13 cellular contexts compared by ENCODE assay signal in genomic region chr1:13762642-13763041, GRCh38.
DNase-seq lines count a peak whose midpoint lies in the region; ATAC-seq and TF ChIP-seq lines count a peak whose summit lies in the region.
"Had no signal": no experiment of that assay in that cellular context is flagged by ENCODE, and none has a peak within 500 bp of the region (broad histone marks: within the 10 kb centered on the region; RNA-seq: fewer than 3 reads in every experiment).

No MANE protein-coding gene starts in this region.

- no peak for ATAC-seq in stimulated activated naive CD8-positive, alpha-beta T cell treated with anti-CD3 and anti-CD28 coated beads, Interleukin-15, Interleukin-2, amounts not matched to agents 100 U/mL and 50 U/mL, for 24 hours
- peak; percentile 15 for ATAC-seq in WTC11
- no peak for ATAC-seq in naive thymus-derived CD4-positive, alpha-beta T cell
- ATAC-seq in HG03571 (IDR thresholded peaks at IDR 0.05; ENCODE audit: unreplicated experiment): no peak
- ATAC-seq: stimulated activated naive CD8-positive, alpha-beta T cell treated with anti-CD3 and anti-CD28 coated beads, Interleukin-15, amount 100 ng/mL, for 72 hours had no signal

- peaks cover 47 to 59% of the 10 kb centered on the region in 2 donors for H3K4me1 ChIP-seq in naive thymus-derived CD4-positive, alpha-beta T cell (ENCODE audit: control insufficient read depth in 2 of 2, insufficient read depth in 2 of 2, low read length in 2 of 2)
- H3K4me1 ChIP-seq in esophagus muscularis mucosa: peaks cover 57 to 91% (median 74%) of the 10 kb centered on the region in 4 donors

- no peak for TF ChIP-seq POLR2A in esophagus muscularis mucosa (IDR thresholded peaks at IDR 0.05; ENCODE audit: low read depth)

- no peaks in the 10 kb centered on the region for H3K9me3 ChIP-seq in naive thymus-derived CD4-positive, alpha-beta T cell (ENCODE audit: control insufficient read depth in 2 of 3, low read length in 3 of 3)
- H3K9me3 ChIP-seq in esophagus muscularis mucosa: no peaks in the 10 kb centered on the region

- 85% methylated on average over 8 of the region's 8 CpGs for WGBS in esophagus muscularis mucosa

- no peak for DNase-seq in stimulated activated naive CD8-positive, alpha-beta T cell treated with anti-CD3 and anti-CD28 coated beads, Interleukin-15, Interleukin-2, amounts not matched to agents 100 U/mL and 50 U/mL, for 24 hours
- DNase-seq in WTC11 (ENCODE audit: low spot score) (no peak), cerebellum (ENCODE audit: low spot score) (no peak), NK-92 (lab: John Stamatoyannopoulos, UW; ENCODE audit: unreplicated experiment) (no peak), esophagus muscularis mucosa (ENCODE audit: extremely low spot score) (no peak)
- DNase-seq in naive thymus-derived CD4-positive, alpha-beta T cell: no peak
- DNase-seq: DMS53; NCI-H1436; NCI-H446; stimulated activated naive CD8-positive, alpha-beta T cell treated with anti-CD3 and anti-CD28 coated beads, Interleukin-15, amount 100 ng/mL, for 72 hours had no signal

- CTCF ChIA-PET in WTC11 (lab: Charles Lee): no interaction called here
- CTCF ChIA-PET in naive thymus-derived CD4-positive, alpha-beta T cell (lab: Charles Lee): interaction anchor here (0.6 kb wide), 1 partner anchor 65 kb away, joined by 3 read pairs; no protein-coding TSS in a partner anchor

- no peak overlapping the region for H3K4me3 ChIP-seq in naive thymus-derived CD4-positive, alpha-beta T cell (ENCODE audit: low read length)
- H3K4me3 ChIP-seq in esophagus muscularis mucosa: no peak overlapping the region

- H3K36me3 Mint-ChIP-seq in stimulated activated naive CD8-positive, alpha-beta T cell treated with anti-CD3 and anti-CD28 coated beads, Interleukin-15, Interleukin-2, amounts not matched to agents 100 ng/mL and 50 ng/mL, for 24 hours (ENCODE audit: low read depth): peaks cover 33% of the 10 kb centered on the region
- 0 out of 2 replicates have a peak, but pooled peaks cover 3% of the 10 kb centered on the region for H3K36me3 Mint-ChIP-seq in WTC11
- peaks cover 0 to 6% (median 0%) of the 10 kb centered on the region in 5 donors for H3K36me3 Mint-ChIP-seq in naive thymus-derived CD4-positive, alpha-beta T cell

- POLR2A ChIA-PET in WTC11 (lab: Charles Lee): no interaction called here
- POLR2A ChIA-PET in naive thymus-derived CD4-positive, alpha-beta T cell (lab: Charles Lee): interaction anchor here (0.7 kb wide), 1 partner anchor 10 kb away, joined by 3 read pairs; no protein-coding TSS in a partner anchor

- H3K27me3 Mint-ChIP-seq in stimulated activated naive CD8-positive, alpha-beta T cell treated with anti-CD3 and anti-CD28 coated beads, Interleukin-15, Interleukin-2, amounts not matched to agents 100 ng/mL and 50 ng/mL, for 24 hours: no peaks in the 10 kb centered on the region
- no peaks in the 10 kb centered on the region for H3K27me3 Mint-ChIP-seq in WTC11 (ENCODE audit: low read depth)
- H3K27me3 Mint-ChIP-seq in naive thymus-derived CD4-positive, alpha-beta T cell: no peaks in the 10 kb centered on the region
- H3K27me3 Mint-ChIP-seq: stimulated activated naive CD8-positive, alpha-beta T cell treated with anti-CD3 and anti-CD28 coated beads, Interleukin-15, amount 100 ng/mL, for 72 hours had no signal

- no peak for TF ChIP-seq EP300 in esophagus muscularis mucosa (IDR thresholded peaks at IDR 0.05)

- intact Hi-C loops in naive thymus-derived CD4-positive, alpha-beta T cell (cut with micrococcal nuclease): loop anchor here in 1 of 2 donors (1.0 kb wide), 1 partner anchor 7 kb away; no protein-coding TSS in a partner anchor
- intact Hi-C loops in esophagus muscularis mucosa (cut with DNase I): no loop called here

- no peaks in the 10 kb centered on the region for H3K27me3 ChIP-seq in naive thymus-derived CD4-positive, alpha-beta T cell (ENCODE audit: control insufficient read depth in 2 of 2, insufficient read depth in 2 of 2, low read length in 2 of 2)
- H3K27me3 ChIP-seq in esophagus muscularis mucosa: no peaks in the 10 kb centered on the region

- TF ChIP-seq CTCF in WTC11 (IDR thresholded peaks at IDR 0.05) (no peak), esophagus muscularis mucosa (IDR thresholded peaks at IDR 0.05) (no peak)

- H3K4me1 Mint-ChIP-seq in stimulated activated naive CD8-positive, alpha-beta T cell treated with anti-CD3 and anti-CD28 coated beads, Interleukin-15, Interleukin-2, amounts not matched to agents 100 ng/mL and 50 ng/mL, for 24 hours (ENCODE audit: low read depth): peaks cover 94% of the 10 kb centered on the region
- peaks cover 65% of the 10 kb centered on the region for H3K4me1 Mint-ChIP-seq in WTC11
- H3K4me1 Mint-ChIP-seq in naive thymus-derived CD4-positive, alpha-beta T cell: peaks cover 54 to 95% (median 91%) of the 10 kb centered on the region in 7 donors

- no peak overlapping the region for H3K27ac ChIP-seq in naive thymus-derived CD4-positive, alpha-beta T cell (ENCODE audit: low read depth, low read length)
- H3K27ac ChIP-seq in esophagus muscularis mucosa (replicated peaks in 1 of 4): no peak overlapping the region

- no peak overlapping the region for H3K4me3 Mint-ChIP-seq in stimulated activated naive CD8-positive, alpha-beta T cell treated with anti-CD3 and anti-CD28 coated beads, Interleukin-15, Interleukin-2, amounts not matched to agents 100 ng/mL and 50 ng/mL, for 24 hours
- H3K4me3 Mint-ChIP-seq in WTC11: no peak overlapping the region
- H3K4me3 Mint-ChIP-seq in naive thymus-derived CD4-positive, alpha-beta T cell: peak overlapping the region in 8 of 10 donors; percentile 25 to 65 (median 46)
- H3K4me3 Mint-ChIP-seq: activated T-helper 1 cell treated with anti-CD3 and anti-CD28 coated beads, Interleukin-12 subunit alpha, Interleukin-12 subunit beta, Interleukin-2, Interleukin-4 antibody, amounts not matched to agents 30 ng/mL and 10 ng/mL and 1 ng/mL, durations not matched to agents 14 hours and 24 hours and 36 hours had no signal

- H3K36me3 ChIP-seq in naive thymus-derived CD4-positive, alpha-beta T cell (ENCODE audit: control insufficient read depth in 2 of 3, insufficient read depth in 3 of 3, low read length in 3 of 3): no peaks in the 10 kb centered on the region
- no peaks in the 10 kb centered on the region for H3K36me3 ChIP-seq in esophagus muscularis mucosa

- H3K27ac Mint-ChIP-seq in stimulated activated naive CD8-positive, alpha-beta T cell treated with anti-CD3 and anti-CD28 coated beads, Interleukin-15, Interleukin-2, amounts not matched to agents 100 ng/mL and 50 ng/mL, for 24 hours: peak overlapping the region; percentile 85
- no peak overlapping the region; the same call in 1 of the 2 replicates for H3K27ac Mint-ChIP-seq in WTC11
- peak overlapping the region in 3 of 9 donors; percentile 23 to 80 (median 68) for H3K27ac Mint-ChIP-seq in naive thymus-derived CD4-positive, alpha-beta T cell
- H3K27ac Mint-ChIP-seq: activated T-helper 1 cell treated with anti-CD3 and anti-CD28 coated beads, Interleukin-12 subunit alpha, Interleukin-12 subunit beta, Interleukin-2, Interleukin-4 antibody, amounts not matched to agents 30 ng/mL and 10 ng/mL and 1 ng/mL, durations not matched to agents 14 hours and 24 hours and 36 hours had no signal

- no peaks in the 10 kb centered on the region for H3K9me3 Mint-ChIP-seq in stimulated activated naive CD8-positive, alpha-beta T cell treated with anti-CD3 and anti-CD28 coated beads, Interleukin-15, Interleukin-2, amounts not matched to agents 100 ng/mL and 50 ng/mL, for 24 hours
- H3K9me3 Mint-ChIP-seq in WTC11: no peaks in the 10 kb centered on the region
- H3K9me3 Mint-ChIP-seq in naive thymus-derived CD4-positive, alpha-beta T cell: no peaks in the 10 kb centered on the region
- H3K9me3 Mint-ChIP-seq: activated T-helper 1 cell treated with anti-CD3 and anti-CD28 coated beads, Interleukin-12 subunit alpha, Interleukin-12 subunit beta, Interleukin-2, Interleukin-4 antibody, amounts not matched to agents 30 ng/mL and 10 ng/mL and 1 ng/mL, durations not matched to agents 14 hours and 24 hours and 36 hours; stimulated activated naive CD8-positive, alpha-beta T cell treated with anti-CD3 and anti-CD28 coated beads, Interleukin-15, amount 100 ng/mL, for 72 hours had no signal

TF ChIP-seq in WTC11, 78 proteins besides CTCF, POLR2A, EP300 and RAD21 (continues in another document):
- TF ChIP-seq PRRX2 (CRISPR knock-in tag; IDR thresholded peaks at IDR 0.05): no peak
- no peak for TF ChIP-seq ZNF671 (CRISPR knock-in tag; IDR thresholded peaks at IDR 0.05)
- no peak for TF ChIP-seq TP53 (CRISPR knock-in tag; IDR thresholded peaks at IDR 0.05)
- TF ChIP-seq ZNF219 (CRISPR knock-in tag; IDR thresholded peaks at IDR 0.05; ENCODE audit: borderline replicate concordance): no peak
- TF ChIP-seq TCF7 (CRISPR knock-in tag; IDR thresholded peaks at IDR 0.05; ENCODE audit: low read depth): no peak
- TF ChIP-seq E2F5 (CRISPR knock-in tag; IDR thresholded peaks at IDR 0.05): no peak
- TF ChIP-seq ZNF396 (CRISPR knock-in tag; IDR thresholded peaks at IDR 0.05; ENCODE audit: borderline replicate concordance): no peak
- no peak for TF ChIP-seq STAT6 (CRISPR knock-in tag; conservative IDR thresholded peaks at IDR 0.05; ENCODE audit: low read depth)
- no peak for TF ChIP-seq ZNF423 (CRISPR knock-in tag; IDR thresholded peaks at IDR 0.05)

Comparison
In these comparisons a context has a peak if more than half of its experiments do, and no peak if none do; other contexts are left out.
1. H3K4me3 Mint-ChIP-seq: peak in naive thymus-derived CD4-positive, alpha-beta T cell (8 of 10); none in stimulated activated naive CD8-positive, alpha-beta T cell treated with anti-CD3 and anti-CD28 coated beads, Interleukin-15, Interleukin-2, amounts not matched to agents 100 ng/mL and 50 ng/mL, for 24 hours (single experiment) and WTC11 (single experiment).